In the genomic region with DNA sequence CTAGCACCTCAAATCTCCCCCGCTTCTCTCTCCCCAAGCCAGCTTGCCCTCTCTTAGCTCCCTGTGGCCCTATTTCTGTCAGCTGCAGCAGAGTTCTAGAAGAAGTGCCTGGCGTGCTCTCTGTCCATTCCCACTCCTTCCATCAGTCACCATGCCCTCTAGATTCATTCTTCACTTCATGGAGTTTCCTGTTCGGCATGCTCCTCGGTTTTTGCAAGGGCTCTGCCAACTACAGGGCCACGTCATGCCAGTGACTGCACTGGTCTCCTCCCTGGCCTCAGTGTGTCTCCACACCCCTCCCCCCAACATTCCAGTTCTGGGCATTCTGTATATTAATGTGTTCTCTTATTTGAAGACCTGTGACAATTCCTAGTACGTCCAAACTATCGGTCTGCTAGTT, we compare ENCODE assay signal across 17 cellular contexts.
A peak's percentile ranks its signal among the peaks of the same experiment; 100 is the strongest.
DNase-seq lines count a peak whose midpoint lies in the region; ATAC-seq and TF ChIP-seq lines count a peak whose summit lies in the region.
"Had no signal": no experiment of that assay in that cellular context is flagged by ENCODE, and none has a peak within 500 bp of the region (broad histone marks: within the 10 kb centered on the region; RNA-seq: fewer than 3 reads in every experiment).

No MANE protein-coding gene starts in this region.

- H3K4me3 Mint-ChIP-seq in stimulated activated naive CD8-positive, alpha-beta T cell treated with anti-CD3 and anti-CD28 coated beads, Interleukin-15, Interleukin-2, amounts not matched to agents 100 ng/mL and 50 ng/mL, for 24 hours = no peak overlapping the region
- no peak overlapping the region for H3K4me3 Mint-ChIP-seq in stimulated activated naive CD8-positive, alpha-beta T cell treated with anti-CD3 and anti-CD28 coated beads, Interleukin-15, amount 100 ng/mL, for 72 hours
- H3K4me3 Mint-ChIP-seq in naive thymus-derived CD4-positive, alpha-beta T cell = peak overlapping the region in 4 of 10 donors; percentile 19 to 60 (median 44)

- H2AFZ ChIP-seq in SU-DHL-6 (ENCODE audit: low read depth, low read length, severe bottlenecking) = no peak overlapping the region
- H2AFZ ChIP-seq in smooth muscle cell (ENCODE audit: low read depth) = no peak overlapping the region

- H3K27ac Mint-ChIP-seq in stimulated activated naive CD8-positive, alpha-beta T cell treated with anti-CD3 and anti-CD28 coated beads, Interleukin-15, Interleukin-2, amounts not matched to agents 100 ng/mL and 50 ng/mL, for 24 hours = peak overlapping the region; percentile 2
- H3K27ac Mint-ChIP-seq in stimulated activated naive CD8-positive, alpha-beta T cell treated with anti-CD3 and anti-CD28 coated beads, Interleukin-15, amount 100 ng/mL, for 72 hours = peak overlapping the region in 1 of 2 donors; percentile 5
- peak overlapping the region; percentile 13 to 93 (median 55) for H3K27ac Mint-ChIP-seq in naive thymus-derived CD4-positive, alpha-beta T cell

- peaks cover 64% of the 10 kb centered on the region for H3K4me1 Mint-ChIP-seq in stimulated activated naive CD8-positive, alpha-beta T cell treated with anti-CD3 and anti-CD28 coated beads, Interleukin-15, Interleukin-2, amounts not matched to agents 100 ng/mL and 50 ng/mL, for 24 hours (ENCODE audit: low read depth)
- peaks cover 52% of the 10 kb centered on the region for H3K4me1 Mint-ChIP-seq in stimulated activated naive CD8-positive, alpha-beta T cell treated with anti-CD3 and anti-CD28 coated beads, Interleukin-15, amount 100 ng/mL, for 72 hours
- H3K4me1 Mint-ChIP-seq in naive thymus-derived CD4-positive, alpha-beta T cell = peaks cover 55 to 81% (median 62%) of the 10 kb centered on the region in 7 donors

- H3K4me3 ChIP-seq in SU-DHL-6 (ENCODE audit: insufficient read depth, low read length, poor library complexity, severe bottlenecking) (no peak overlapping the region), smooth muscle cell (no peak overlapping the region)
- no peak overlapping the region for H3K4me3 ChIP-seq in naive thymus-derived CD4-positive, alpha-beta T cell (ENCODE audit: low read length)
- H3K4me3 ChIP-seq: Peyer's patch, thyroid gland had no signal

- H3K9me3 ChIP-seq in SU-DHL-6 (ENCODE audit: insufficient read depth, low read length) (no peaks in the 10 kb centered on the region), smooth muscle cell (replicated peaks; ENCODE audit: low read depth) (no peaks in the 10 kb centered on the region)
- no peaks in the 10 kb centered on the region for H3K9me3 ChIP-seq in naive thymus-derived CD4-positive, alpha-beta T cell (ENCODE audit: control insufficient read depth in 2 of 3, low read length in 3 of 3)
- H3K9me3 ChIP-seq: Peyer's patch, thyroid gland had no signal

- no peak for DNase-seq in stimulated activated naive CD8-positive, alpha-beta T cell treated with anti-CD3 and anti-CD28 coated beads, Interleukin-15, amount 100 ng/mL, for 72 hours
- DNase-seq in naive thymus-derived CD4-positive, alpha-beta T cell = no peak
- DNase-seq in smooth muscle cell (lab: John Stamatoyannopoulos, UW; ENCODE audit: unreplicated experiment) = no peak
- no peak for DNase-seq in NCI-H524 treated with DMSO at 0.1 percent for 48 hours (lab: John Stamatoyannopoulos, UW)
- DNase-seq in activated CD4-positive, CD25-positive, alpha-beta regulatory T cell treated with anti-CD3 and anti-CD28 coated beads, Interleukin-2, amount 50 U/mL, for 72 hours = no peak
- DNase-seq: EL, foreskin fibroblast, kidney, mesenchymal stem cell, NCI-H1048, NCI-H1930, NCI-H226, thyroid gland had no signal

- H4K20me1 ChIP-seq in SU-DHL-6 (ENCODE audit: low read depth, low read length) = no peaks in the 10 kb centered on the region
- peaks cover 88% of the 10 kb centered on the region for H4K20me1 ChIP-seq in smooth muscle cell (ENCODE audit: low read depth)

- H3K9me3 Mint-ChIP-seq in stimulated activated naive CD8-positive, alpha-beta T cell treated with anti-CD3 and anti-CD28 coated beads, Interleukin-15, Interleukin-2, amounts not matched to agents 100 ng/mL and 50 ng/mL, for 24 hours = no peaks in the 10 kb centered on the region
- H3K9me3 Mint-ChIP-seq in stimulated activated naive CD8-positive, alpha-beta T cell treated with anti-CD3 and anti-CD28 coated beads, Interleukin-15, amount 100 ng/mL, for 72 hours = no peaks in the 10 kb centered on the region
- no peaks in the 10 kb centered on the region for H3K9me3 Mint-ChIP-seq in naive thymus-derived CD4-positive, alpha-beta T cell

- H3K27ac ChIP-seq in SU-DHL-6 (ENCODE audit: low read depth, low read length) (peak overlapping the region; percentile 99; the same call in 1 of the 2 replicates), smooth muscle cell (ENCODE audit: low read depth) (no peak overlapping the region)
- H3K27ac ChIP-seq in naive thymus-derived CD4-positive, alpha-beta T cell (ENCODE audit: low read depth, low read length) = no peak overlapping the region
- H3K27ac ChIP-seq: epithelial cell of prostate, Peyer's patch, thyroid gland had no signal

- no peaks in the 10 kb centered on the region for H3K27me3 ChIP-seq in SU-DHL-6 (ENCODE audit: low read length)
- H3K27me3 ChIP-seq in naive thymus-derived CD4-positive, alpha-beta T cell (ENCODE audit: control insufficient read depth in 2 of 2, insufficient read depth in 2 of 2, low read length in 2 of 2) = no peaks in the 10 kb centered on the region
- no peaks in the 10 kb centered on the region for H3K27me3 ChIP-seq in smooth muscle cell (ENCODE audit: low read depth)
- H3K27me3 ChIP-seq: Peyer's patch, thyroid gland had no signal

- H3K9ac ChIP-seq in SU-DHL-6 (ENCODE audit: low read length) (no peak overlapping the region), smooth muscle cell (ENCODE audit: low read depth) (no peak overlapping the region)

- H3K79me2 ChIP-seq in SU-DHL-6 (ENCODE audit: insufficient read depth, low read length) (peaks cover 11% of the 10 kb centered on the region), smooth muscle cell (ENCODE audit: low read depth) (peaks cover 46% of the 10 kb centered on the region)

- peaks cover 34 to 40% of the 10 kb centered on the region in 2 donors for H3K4me1 ChIP-seq in naive thymus-derived CD4-positive, alpha-beta T cell (ENCODE audit: control insufficient read depth in 2 of 2, insufficient read depth in 2 of 2, low read length in 2 of 2)
- H3K4me1 ChIP-seq in smooth muscle cell (ENCODE audit: low read depth) = no peaks in the 10 kb centered on the region

- no peak for ATAC-seq in stimulated activated naive CD8-positive, alpha-beta T cell treated with anti-CD3 and anti-CD28 coated beads, Interleukin-15, amount 100 ng/mL, for 72 hours
- no peak for ATAC-seq in naive thymus-derived CD4-positive, alpha-beta T cell

- CTCF ChIA-PET in naive thymus-derived CD4-positive, alpha-beta T cell (lab: Charles Lee) = interaction anchor here (0.6 to 2.3 kb wide), 7 partner anchors 10 to 172 kb away, joined by 3 to 12 read pairs (median 5); no protein-coding TSS in a partner anchor

- no peaks in the 10 kb centered on the region for H3K27me3 Mint-ChIP-seq in stimulated activated naive CD8-positive, alpha-beta T cell treated with anti-CD3 and anti-CD28 coated beads, Interleukin-15, Interleukin-2, amounts not matched to agents 100 ng/mL and 50 ng/mL, for 24 hours
- no peaks in the 10 kb centered on the region for H3K27me3 Mint-ChIP-seq in stimulated activated naive CD8-positive, alpha-beta T cell treated with anti-CD3 and anti-CD28 coated beads, Interleukin-15, amount 100 ng/mL, for 72 hours
- H3K27me3 Mint-ChIP-seq in naive thymus-derived CD4-positive, alpha-beta T cell = no peaks in the 10 kb centered on the region

- H3K36me3 Mint-ChIP-seq in stimulated activated naive CD8-positive, alpha-beta T cell treated with anti-CD3 and anti-CD28 coated beads, Interleukin-15, Interleukin-2, amounts not matched to agents 100 ng/mL and 50 ng/mL, for 24 hours (ENCODE audit: low read depth) = no peaks in the 10 kb centered on the region
- H3K36me3 Mint-ChIP-seq in naive thymus-derived CD4-positive, alpha-beta T cell = peaks cover 0 to 17% (median 3%) of the 10 kb centered on the region in 5 donors

- no peaks in the 10 kb centered on the region for H3K9me2 ChIP-seq in SU-DHL-6 (replicated peaks; ENCODE audit: insufficient read depth, low read length)

- peaks cover 53% of the 10 kb centered on the region for H3F3A ChIP-seq in SU-DHL-6 (ENCODE audit: insufficient read depth)
- peaks cover 8% of the 10 kb centered on the region for H3F3A ChIP-seq in smooth muscle cell (ENCODE audit: low read depth)

- POLR2A ChIA-PET in naive thymus-derived CD4-positive, alpha-beta T cell (lab: Charles Lee) = interaction anchor here (0.6 to 2.3 kb wide), 6 partner anchors 12 to 572 kb away, joined by 3 to 8 read pairs (median 4); no protein-coding TSS in a partner anchor

- 95% methylated on average over 7 of the region's 7 CpGs for WGBS in smooth muscle cell (ENCODE audit: low lambda C conversion rate)

- H3K4me2 ChIP-seq in SU-DHL-6 (ENCODE audit: low read depth, low read length, poor library complexity, severe bottlenecking) = no peak overlapping the region
- no peak overlapping the region for H3K4me2 ChIP-seq in smooth muscle cell

- no peaks in the 10 kb centered on the region for H3K36me3 ChIP-seq in SU-DHL-6 (ENCODE audit: low read length)
- no peaks in the 10 kb centered on the region for H3K36me3 ChIP-seq in naive thymus-derived CD4-positive, alpha-beta T cell (ENCODE audit: control insufficient read depth in 2 of 3, insufficient read depth in 3 of 3, low read length in 3 of 3)
- H3K36me3 ChIP-seq in smooth muscle cell (ENCODE audit: low read depth) = no peaks in the 10 kb centered on the region
- H3K36me3 ChIP-seq: Peyer's patch, thyroid gland had no signal

- intact Hi-C loops in naive thymus-derived CD4-positive, alpha-beta T cell (cut with micrococcal nuclease) = loop anchor here (1.0 to 5.0 kb wide), 4 partner anchors 8 to 49 kb away; no protein-coding TSS in a partner anchor

- TF ChIP-seq CTCF in SU-DHL-6 (IDR thresholded peaks at IDR 0.05; ENCODE audit: insufficient read depth, low read length, poor library complexity, severe bottlenecking) (no peak), smooth muscle cell (IDR thresholded peaks at IDR 0.05; ENCODE audit: borderline replicate concordance, insufficient read depth, poor library complexity, severe bottlenecking) (no peak)
